In genomic region chr2:9948721-9949120, GRCh38 we compare ENCODE assay signal across 22 cellular contexts.
"Had no signal": no experiment of that assay in that cellular context is flagged by ENCODE, and none has a peak within 500 bp of the region (broad histone marks: within the 10 kb centered on the region; RNA-seq: fewer than 3 reads in every experiment).

No MANE protein-coding gene starts in this region.

- H3K27me3 ChIP-seq: breast epithelium, suprapubic skin had no signal

- FAIRE-seq: TTC549 had no signal

- H3K27ac Mint-ChIP-seq: activated CD4-positive, alpha-beta T cell treated with anti-CD3 and anti-CD28 coated beads, Interleukin-2, amount 10 ng/mL, durations not matched to agents 7 days and 5 days; activated naive CD4-positive, alpha-beta T cell treated with anti-CD3 and anti-CD28 coated beads for 36 hours; activated naive CD8-positive, alpha-beta T cell treated with anti-CD3 and anti-CD28 coated beads, Interleukin-2, amount 50 U/mL, for 24 hours; activated T-helper 17 cell treated with anti-CD3 and anti-CD28 coated beads, Interleukin-2, amount 50 U/mL, for 72 hours; dendritic cell treated with granulocyte-macrophage colony-stimulating factor and Interleukin-4, amounts not matched to agents 40 ng/mL and 50 ng/mL, for 4 days; stimulated activated naive CD8-positive, alpha-beta T cell treated with anti-CD3 and anti-CD28 coated beads, Interleukin-15, Interleukin-2, amounts not matched to agents 100 ng/mL and 50 ng/mL, for 24 hours; T-helper 17 cell had no signal

- H3K27ac ChIP-seq: breast epithelium, lower lobe of right lung, psoas muscle, suprapubic skin had no signal

- DNase-seq: activated CD4-positive, alpha-beta T cell treated with anti-CD3 and anti-CD28 coated beads, Interleukin-2, amount 10 ng/mL, durations not matched to agents 7 days and 5 days; activated CD4-positive, CD25-positive, alpha-beta regulatory T cell; activated CD8-positive, alpha-beta memory T cell treated with anti-CD3 and anti-CD28 coated beads for 24 hours; activated naive CD4-positive, alpha-beta T cell treated with anti-CD3 and anti-CD28 coated beads for 36 hours; activated naive CD8-positive, alpha-beta T cell treated with anti-CD3 and anti-CD28 coated beads, Interleukin-2, amount 50 U/mL, for 24 hours; aorta; effector memory CD4-positive, alpha-beta T cell; foreskin melanocyte; head of caudate nucleus; left colon; lower lobe of right lung; midbrain; psoas muscle; T-helper 17 cell had no signal

- H3K4me3 Mint-ChIP-seq: activated CD4-positive, alpha-beta T cell treated with anti-CD3 and anti-CD28 coated beads, Interleukin-2, amount 10 ng/mL, durations not matched to agents 7 days and 5 days; activated naive CD4-positive, alpha-beta T cell treated with anti-CD3 and anti-CD28 coated beads for 36 hours; activated naive CD8-positive, alpha-beta T cell treated with anti-CD3 and anti-CD28 coated beads, Interleukin-2, amount 50 U/mL, for 24 hours; activated T-helper 17 cell treated with anti-CD3 and anti-CD28 coated beads, Interleukin-2, amount 50 U/mL, for 72 hours; dendritic cell treated with granulocyte-macrophage colony-stimulating factor and Interleukin-4, amounts not matched to agents 40 ng/mL and 50 ng/mL, for 4 days; stimulated activated naive CD8-positive, alpha-beta T cell treated with anti-CD3 and anti-CD28 coated beads, Interleukin-15, Interleukin-2, amounts not matched to agents 100 ng/mL and 50 ng/mL, for 24 hours; T-helper 17 cell had no signal

- H3K36me3 ChIP-seq: breast epithelium, lower lobe of right lung, suprapubic skin had no signal

- H3K4me3 ChIP-seq: breast epithelium, lower lobe of right lung, psoas muscle, suprapubic skin had no signal

- H3K9me3 ChIP-seq: breast epithelium, lower lobe of right lung, psoas muscle, suprapubic skin had no signal

- ATAC-seq: activated naive CD8-positive, alpha-beta T cell treated with anti-CD3 and anti-CD28 coated beads, Interleukin-2, amount 50 U/mL, for 24 hours; activated T-helper 17 cell treated with anti-CD3 and anti-CD28 coated beads, Interleukin-2, amount 50 U/mL, for 72 hours; left colon; lower lobe of right lung; psoas muscle; sciatic nerve; SK-N-SH treated with all-trans-retinoic acid at 6 μM for 48 hours; T-helper 17 cell had no signal

- H3K9me3 Mint-ChIP-seq: activated CD4-positive, alpha-beta T cell treated with anti-CD3 and anti-CD28 coated beads, Interleukin-2, amount 10 ng/mL, durations not matched to agents 7 days and 5 days; activated naive CD4-positive, alpha-beta T cell treated with anti-CD3 and anti-CD28 coated beads for 36 hours; activated naive CD8-positive, alpha-beta T cell treated with anti-CD3 and anti-CD28 coated beads, Interleukin-2, amount 50 U/mL, for 24 hours; activated T-helper 17 cell treated with anti-CD3 and anti-CD28 coated beads, Interleukin-2, amount 50 U/mL, for 72 hours; dendritic cell treated with granulocyte-macrophage colony-stimulating factor and Interleukin-4, amounts not matched to agents 40 ng/mL and 50 ng/mL, for 4 days; stimulated activated naive CD8-positive, alpha-beta T cell treated with anti-CD3 and anti-CD28 coated beads, Interleukin-15, Interleukin-2, amounts not matched to agents 100 ng/mL and 50 ng/mL, for 24 hours had no signal
